In the genomic region with DNA sequence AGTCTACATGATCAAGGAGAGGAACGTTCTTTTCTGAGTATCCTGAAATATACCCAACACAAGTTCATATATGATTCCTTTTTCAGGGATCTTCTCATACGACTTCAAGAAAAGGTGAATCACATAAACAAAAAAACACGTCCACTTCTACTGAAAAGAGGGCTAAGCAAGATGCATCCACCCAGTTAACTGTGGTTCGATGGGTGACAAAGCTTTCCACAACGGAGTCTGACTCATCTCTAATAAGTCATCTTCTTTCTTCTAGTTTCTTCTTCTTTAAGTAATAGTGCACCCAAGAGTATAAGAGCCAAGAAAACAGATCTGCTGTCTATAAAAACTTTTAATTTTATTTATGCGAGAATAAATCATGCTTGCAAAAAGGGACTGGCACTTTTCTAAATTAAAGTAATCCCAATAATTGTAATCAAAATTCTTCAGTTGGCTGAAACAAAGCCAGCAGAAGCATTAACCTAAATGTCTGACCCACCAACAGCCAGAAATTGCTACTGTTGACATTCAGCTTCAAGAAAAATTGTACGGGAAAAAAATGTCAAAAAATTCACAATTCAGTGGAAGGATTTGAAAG, we compare ENCODE assay signal across 13 cellular contexts.
DNase-seq lines count a peak whose midpoint lies in the region; ATAC-seq and TF ChIP-seq lines count a peak whose summit lies in the region.
"Had no signal": no experiment of that assay in that cellular context is flagged by ENCODE, and none has a peak within 500 bp of the region (broad histone marks: within the 10 kb centered on the region; RNA-seq: fewer than 3 reads in every experiment).

No MANE protein-coding gene starts in this region.

- peaks cover 13% of the 10 kb centered on the region for H3K27me3 ChIP-seq in OCI-LY3 (ENCODE audit: low read depth, low read length)
- no peaks in the 10 kb centered on the region for H3K27me3 ChIP-seq in CD8-positive, alpha-beta T cell (ENCODE audit: insufficient read depth, low read length)
- H3K27me3 ChIP-seq: heart right ventricle, spleen had no signal

- POLR2A ChIA-PET in CD8-positive, alpha-beta T cell (lab: Charles Lee), result no interaction called here

- ATAC-seq in stimulated activated naive CD8-positive, alpha-beta T cell treated with anti-CD3 and anti-CD28 coated beads, Interleukin-15, amount 100 ng/mL, for 72 hours, result peak; percentile 82
- no peak for ATAC-seq in CD8-positive, alpha-beta T cell
- ATAC-seq: heart right ventricle had no signal

- no peaks in the 10 kb centered on the region for H3K9me3 ChIP-seq in OCI-LY3 (ENCODE audit: insufficient read depth, low read length)
- H3K9me3 ChIP-seq in CD8-positive, alpha-beta T cell (ENCODE audit: low read length), result no peaks in the 10 kb centered on the region
- H3K9me3 ChIP-seq: heart right ventricle, spleen had no signal

- no peak overlapping the region for H3K4me3 ChIP-seq in OCI-LY3 (ENCODE audit: low read length)
- no peak overlapping the region for H3K4me3 ChIP-seq in cardiac fibroblast (replicated peaks in 1 of 2; ENCODE audit: low read depth in 2 of 2, low read length in 2 of 2)
- H3K4me3 ChIP-seq in CD8-positive, alpha-beta T cell (ENCODE audit: low read depth, low read length), result no peak overlapping the region
- H3K4me3 ChIP-seq: heart right ventricle, spleen had no signal

- H3K27me3 Mint-ChIP-seq in activated naive CD4-positive, alpha-beta T cell treated with anti-CD3 and anti-CD28 coated beads, Interleukin-2, amount 50 U/mL, for 24 hours, result no peaks in the 10 kb centered on the region
- H3K27me3 Mint-ChIP-seq in stimulated activated naive CD8-positive, alpha-beta T cell treated with anti-CD3 and anti-CD28 coated beads, Interleukin-15, amount 100 ng/mL, for 72 hours, result no peaks in the 10 kb centered on the region
- H3K27me3 Mint-ChIP-seq in CD8-positive, alpha-beta T cell (ENCODE audit: low read depth), result no peaks in the 10 kb centered on the region
- H3K27me3 Mint-ChIP-seq: brain had no signal

- H3K27ac Mint-ChIP-seq in activated naive CD4-positive, alpha-beta T cell treated with anti-CD3 and anti-CD28 coated beads, Interleukin-2, amount 50 U/mL, for 24 hours, result peak overlapping the region; percentile 94
- peak overlapping the region in 1 of 2 donors; percentile 15 for H3K27ac Mint-ChIP-seq in stimulated activated naive CD8-positive, alpha-beta T cell treated with anti-CD3 and anti-CD28 coated beads, Interleukin-15, amount 100 ng/mL, for 72 hours
- H3K27ac Mint-ChIP-seq in CD8-positive, alpha-beta T cell, result no peak overlapping the region
- H3K27ac Mint-ChIP-seq: brain had no signal

- no peak overlapping the region for H3K27ac ChIP-seq in OCI-LY3 (ENCODE audit: low read length)
- H3K27ac ChIP-seq in CD8-positive, alpha-beta T cell (ENCODE audit: low read depth, low read length), result no peak overlapping the region
- H3K27ac ChIP-seq: heart right ventricle, spleen had no signal

- intact Hi-C loops in CD8-positive, alpha-beta T cell (cut with DNase I, micrococcal nuclease), result no loop called here

- H3K4me1 Mint-ChIP-seq in activated naive CD4-positive, alpha-beta T cell treated with anti-CD3 and anti-CD28 coated beads, Interleukin-2, amount 50 U/mL, for 24 hours, result peaks cover 57% of the 10 kb centered on the region
- peaks cover 42% of the 10 kb centered on the region for H3K4me1 Mint-ChIP-seq in stimulated activated naive CD8-positive, alpha-beta T cell treated with anti-CD3 and anti-CD28 coated beads, Interleukin-15, amount 100 ng/mL, for 72 hours
- no peaks in the 10 kb centered on the region for H3K4me1 Mint-ChIP-seq in CD8-positive, alpha-beta T cell (ENCODE audit: low read depth)

- no peak for DNase-seq in activated naive CD4-positive, alpha-beta T cell (lab: John Stamatoyannopoulos, UW)
- DNase-seq in cardiac fibroblast (ENCODE audit: low read depth in 2 of 2) (peak; percentile 16 to 78), cerebellar nuclear complex (lab: John Stamatoyannopoulos, UW) (no peak), NCI-H1105 (lab: John Stamatoyannopoulos, UW) (no peak)
- peak in 1 of 2 donors; percentile 34 for DNase-seq in stimulated activated naive CD8-positive, alpha-beta T cell treated with anti-CD3 and anti-CD28 coated beads, Interleukin-15, amount 100 ng/mL, for 72 hours
- no peak for DNase-seq in CD8-positive, alpha-beta T cell
- DNase-seq: C1 segment of cervical spinal cord, heart right ventricle, NCI-H82, spleen had no signal

- H2AFZ ChIP-seq in OCI-LY3 (ENCODE audit: low read depth, low read length), result no peak overlapping the region

- H3K9ac ChIP-seq in OCI-LY3 (ENCODE audit: low read length), result no peak overlapping the region

- H3K4me1 ChIP-seq in OCI-LY3 (ENCODE audit: low read length), result peaks cover 43% of the 10 kb centered on the region
- H3K4me1 ChIP-seq in CD8-positive, alpha-beta T cell (ENCODE audit: insufficient read depth, low read length), result no peaks in the 10 kb centered on the region

- TF ChIP-seq CTCF in OCI-LY3 (IDR thresholded peaks at IDR 0.05; ENCODE audit: low read depth, low read length), result no peak
- TF ChIP-seq CTCF in cardiac fibroblast (IDR thresholded peaks at IDR 0.05; ENCODE audit: low read depth, low read length), result no peak
- no peak for TF ChIP-seq CTCF in CD8-positive, alpha-beta T cell (IDR thresholded peaks at IDR 0.05)

- CTCF ChIA-PET in CD8-positive, alpha-beta T cell (lab: Charles Lee), result no interaction called here

- H3K4me2 ChIP-seq in OCI-LY3 (ENCODE audit: low read length), result 0 out of 2 replicates have a peak overlapping the region, but pooled peaks have one; percentile 24

- no peaks in the 10 kb centered on the region for H3K9me3 Mint-ChIP-seq in activated naive CD4-positive, alpha-beta T cell treated with anti-CD3 and anti-CD28 coated beads, Interleukin-2, amount 50 U/mL, for 24 hours
- H3K9me3 Mint-ChIP-seq in stimulated activated naive CD8-positive, alpha-beta T cell treated with anti-CD3 and anti-CD28 coated beads, Interleukin-15, amount 100 ng/mL, for 72 hours, result no peaks in the 10 kb centered on the region
- no peaks in the 10 kb centered on the region for H3K9me3 Mint-ChIP-seq in CD8-positive, alpha-beta T cell
- H3K9me3 Mint-ChIP-seq: brain had no signal

- no peaks in the 10 kb centered on the region for H3K36me3 ChIP-seq in OCI-LY3 (replicated peaks; ENCODE audit: low read depth, low read length)
- no peaks in the 10 kb centered on the region for H3K36me3 ChIP-seq in CD8-positive, alpha-beta T cell (ENCODE audit: insufficient read depth, low read length)
- H3K36me3 ChIP-seq: heart right ventricle, spleen had no signal

- peak overlapping the region; percentile 60 for H3K4me3 Mint-ChIP-seq in activated naive CD4-positive, alpha-beta T cell treated with anti-CD3 and anti-CD28 coated beads, Interleukin-2, amount 50 U/mL, for 24 hours
- H3K4me3 Mint-ChIP-seq in stimulated activated naive CD8-positive, alpha-beta T cell treated with anti-CD3 and anti-CD28 coated beads, Interleukin-15, amount 100 ng/mL, for 72 hours, result peak overlapping the region; percentile 4 to 70
- no peak overlapping the region for H3K4me3 Mint-ChIP-seq in CD8-positive, alpha-beta T cell
- H3K4me3 Mint-ChIP-seq: brain had no signal

- no peaks in the 10 kb centered on the region for H4K20me1 ChIP-seq in OCI-LY3 (ENCODE audit: insufficient read depth, low read length)

- peaks cover 6% of the 10 kb centered on the region for H3K36me3 Mint-ChIP-seq in activated naive CD4-positive, alpha-beta T cell treated with anti-CD3 and anti-CD28 coated beads, Interleukin-2, amount 50 U/mL, for 24 hours
- H3K36me3 Mint-ChIP-seq in CD8-positive, alpha-beta T cell, result no peaks in the 10 kb centered on the region

- no peaks in the 10 kb centered on the region for H3K79me2 ChIP-seq in OCI-LY3 (ENCODE audit: low read length)

Comparison
In these comparisons a context has a peak if more than half of its experiments do, and no peak if none do; other contexts are left out.
1. DNase-seq: peak in cardiac fibroblast (2 of 2); none in activated naive CD4-positive, alpha-beta T cell (0 of 4), CD8-positive, alpha-beta T cell (0 of 7), cerebellar nuclear complex (0 of 2) and NCI-H1105 (single experiment).